In the genomic region with DNA sequence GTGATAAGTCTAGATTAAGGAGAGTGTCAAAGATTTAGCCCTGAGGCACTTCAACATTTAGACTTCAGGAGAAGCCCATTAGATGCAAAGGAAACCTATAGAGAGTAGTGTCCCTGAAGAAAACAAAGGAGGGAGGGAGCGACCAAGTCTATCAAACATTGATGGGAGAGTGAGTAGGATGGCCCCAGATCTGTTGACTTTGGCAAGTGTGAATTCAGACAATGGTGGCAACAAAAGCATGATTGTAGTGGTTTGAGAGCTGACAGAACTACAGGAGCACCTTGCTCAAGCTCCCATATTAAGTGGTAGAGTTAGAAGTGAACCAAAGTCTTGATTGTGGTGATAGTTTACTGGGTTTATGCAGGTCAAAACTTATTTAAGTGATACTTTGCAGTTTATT, we compare ENCODE assay signal across 8 cellular contexts. TPM values are rescaled to one million over a fixed set of nuclear protein-coding genes. Genes with fewer than 3 reads are reported as not detected.
A peak's percentile ranks its signal among the peaks of the same experiment; 100 is the strongest.
DNase-seq lines count a peak whose midpoint lies in the region; ATAC-seq, FAIRE-seq and TF ChIP-seq lines count a peak whose summit lies in the region.

No MANE protein-coding gene starts in this region.

- H3K36me3 ChIP-seq in HepG2 (replicated peaks in 1 of 2; ENCODE audit: control insufficient read depth in 1 of 2, insufficient read depth in 2 of 2, low read length in 2 of 2) (no peaks in the 10 kb centered on the region; a peak in 1 of 5 replicates), tibial artery (peaks cover 0 to 12% (median 0%) of the 10 kb centered on the region in 3 donors)

- in situ Hi-C loops in HepG2 (cut with HindIII; ENCODE audit: extremely low pct_ligation_motif_present, low pct_unique_long_range_greater_than_20kb) = no loop called here
- in situ Hi-C loops in G401 (cut with HindIII; ENCODE audit: low sequenced_read_pairs) = no loop called here

- peaks cover 69% of the 10 kb centered on the region for H3K4me1 Mint-ChIP-seq in activated T-cell treated with anti-CD3 and anti-CD28 coated beads, Interleukin-2, amount 50 U/mL, for 24 hours (ENCODE audit: low read depth)
- H3K4me1 Mint-ChIP-seq in activated naive CD8-positive, alpha-beta T cell treated with anti-CD3 and anti-CD28 coated beads for 36 hours = peaks cover 57% of the 10 kb centered on the region

- POLR2A ChIA-PET in HepG2 (lab: Yijun Ruan, JAX) = interaction anchor here (1.2 to 2.6 kb wide), 13 partner anchors 10 to 338 kb away, joined by 3 to 74 read pairs (median 5); a partner anchor contains a TSS

- no peak; a peak in 1 of 4 replicates for TF ChIP-seq POLR2A in HepG2 (IDR thresholded peaks at IDR 0.05; ENCODE audit: insufficient read depth in 1 of 2, low read depth in 2 of 2, low read length in 2 of 2)

- H3K4me3 ChIP-seq in HepG2 (replicated peaks in 1 of 3; ENCODE audit: insufficient read depth in 1 of 3, low read depth in 2 of 3, low read length in 3 of 3) (peak overlapping the region; percentile 67 to 88 (median 70)), tibial artery (peak overlapping the region; percentile 62 to 73)

- peaks cover 46% of the 10 kb centered on the region for H3K36me3 Mint-ChIP-seq in activated T-cell treated with anti-CD3 and anti-CD28 coated beads, Interleukin-2, amount 50 U/mL, for 24 hours (ENCODE audit: low read depth)
- H3K36me3 Mint-ChIP-seq in activated naive CD8-positive, alpha-beta T cell treated with anti-CD3 and anti-CD28 coated beads for 36 hours = peaks cover 21% of the 10 kb centered on the region

- no TSS peak for BruUV-seq in HepG2 (replicated peaks; lab: Mats Ljungman, UMichigan)

- TF ChIP-seq CTCF in HepG2 (CRISPR knock-in tag; IDR thresholded peaks at IDR 0.05) (no peak), tibial artery (IDR thresholded peaks at IDR 0.05) (no peak)

- no peak overlapping the region for H2AFZ ChIP-seq in HepG2 (ENCODE audit: low read length)

- peaks cover 40% of the 10 kb centered on the region for H3K79me2 ChIP-seq in HepG2 (ENCODE audit: insufficient read depth, low read length)

- H3K4me1 ChIP-seq in HepG2 (ENCODE audit: insufficient read depth, low read length) (peaks cover 58% of the 10 kb centered on the region), tibial artery (peaks cover 4 to 35% (median 27%) of the 10 kb centered on the region in 4 donors)

- peak overlapping the region; percentile 99 for H3K4me2 ChIP-seq in HepG2 (ENCODE audit: low read depth, low read length)

- H4K20me1 ChIP-seq in HepG2 (ENCODE audit: insufficient read depth, low read length) = peaks cover 23% of the 10 kb centered on the region

- intact Hi-C loops in HepG2 (cut with micrococcal nuclease; ENCODE audit: unreplicated experiment) = loop anchor here (1.0 kb wide), 2 partner anchors 13 to 103 kb away; a partner anchor contains a TSS
- intact Hi-C loops in tibial artery (cut with DNase I; ENCODE audit: low total_unique reads) = loop anchor here (1.0 kb wide), 1 partner anchor 12 kb away; no protein-coding TSS in a partner anchor

- ATAC-seq in HepG2 = peak; percentile 40
- ATAC-seq in HG03045 (IDR thresholded peaks at IDR 0.05; ENCODE audit: unreplicated experiment) = no peak

- TF ChIP-seq EP300 in HepG2 (IDR thresholded peaks at IDR 0.05; ENCODE audit: low read depth in 2 of 2, low read length in 2 of 2) (no peak), HepG2 (CRISPR knock-in tag; IDR thresholded peaks at IDR 0.05; ENCODE audit: borderline replicate concordance) (no peak)

- DNase-seq in activated T-cell treated with anti-CD3 and anti-CD28 coated beads, Interleukin-2, amount 50 U/mL, for 24 hours = no peak
- DNase-seq in activated T-cell treated with anti-CD3 and anti-CD28 coated beads, Interleukin-2, amount 50 U/mL, for 48 hours = no peak
- DNase-seq in activated naive CD8-positive, alpha-beta T cell treated with anti-CD3 and anti-CD28 coated beads for 36 hours = no peak
- DNase-seq in HepG2 (ENCODE audit: low spot score) = peak; percentile 72
- DNase-seq in tibial artery = no peak
- no peak for DNase-seq in G401 (ENCODE audit: low spot score)
- DNase-seq in mesenteric fat pad (ENCODE audit: low spot score) = no peak

- H3K27ac ChIP-seq in HepG2 (ENCODE audit: extremely low read length, insufficient read depth, low read length) (no peak overlapping the region), tibial artery (peak overlapping the region; percentile 83 to 87)

- H3K9me3 ChIP-seq in HepG2 (ENCODE audit: low read length) = no peaks in the 10 kb centered on the region
- no peaks in the 10 kb centered on the region for H3K9me3 ChIP-seq in tibial artery

- no peaks in the 10 kb centered on the region for H3K27me3 Mint-ChIP-seq in activated T-cell treated with anti-CD3 and anti-CD28 coated beads, Interleukin-2, amount 50 U/mL, for 24 hours
- peaks cover 5% of the 10 kb centered on the region for H3K27me3 Mint-ChIP-seq in activated naive CD8-positive, alpha-beta T cell treated with anti-CD3 and anti-CD28 coated beads for 36 hours

- no peaks in the 10 kb centered on the region for H3K9me3 Mint-ChIP-seq in activated T-cell treated with anti-CD3 and anti-CD28 coated beads, Interleukin-2, amount 50 U/mL, for 24 hours
- H3K9me3 Mint-ChIP-seq in activated naive CD8-positive, alpha-beta T cell treated with anti-CD3 and anti-CD28 coated beads for 36 hours = no peaks in the 10 kb centered on the region

- TF ChIP-seq RAD21 in HepG2 (CRISPR knock-in tag; IDR thresholded peaks at IDR 0.05) = no peak

- CTCF ChIA-PET in HepG2 (lab: Yijun Ruan, JAX; ENCODE audit: low intra/inter-chr PET ratio, low total read pairs) = no interaction called here

- 25% methylated on average over 1 of the region's 1 CpG for WGBS in HepG2 (ENCODE audit: low lambda C conversion rate)

- H3K27ac Mint-ChIP-seq in activated T-cell treated with anti-CD3 and anti-CD28 coated beads, Interleukin-2, amount 50 U/mL, for 24 hours = peak overlapping the region; percentile 99
- peak overlapping the region; percentile 99 for H3K27ac Mint-ChIP-seq in activated naive CD8-positive, alpha-beta T cell treated with anti-CD3 and anti-CD28 coated beads for 36 hours

- H3K27me3 ChIP-seq in HepG2 (ENCODE audit: control insufficient read depth in 1 of 2, insufficient read depth in 2 of 2, low read length in 2 of 2) (no peaks in the 10 kb centered on the region; a peak in 1 of 5 replicates), tibial artery (no peaks in the 10 kb centered on the region)

- H3K9ac ChIP-seq in HepG2 (ENCODE audit: insufficient read depth, low read depth, low read length) = peak overlapping the region; percentile 88

- no peak for FAIRE-seq in HepG2 (lab: Jason Lieb, UNC)

- H3K4me3 Mint-ChIP-seq in activated T-cell treated with anti-CD3 and anti-CD28 coated beads, Interleukin-2, amount 50 U/mL, for 24 hours = peak overlapping the region; percentile 97
- peak overlapping the region; percentile 99 for H3K4me3 Mint-ChIP-seq in activated naive CD8-positive, alpha-beta T cell treated with anti-CD3 and anti-CD28 coated beads for 36 hours

RNA-seq across cellular contexts. Expression of a gene that starts 1.0 kb away (rescaled TPM):
- total RNA-seq in activated naive CD8-positive, alpha-beta T cell treated with anti-CD3 and anti-CD28 coated beads for 36 hours = 100 to 1,000 TPM; 122 TPM
- 98.9 and 104 TPM in 2 replicates for total RNA-seq in HepG2 (2016; rRNA removed; fragmentation: Illumina TruSeq; extraction: Trizol)
- 8.1 and 8.9 TPM in 2 replicates for total RNA-seq in HepG2 (2016; cell fraction: cytosol; rRNA removed; fragmentation: Illumina TruSeq; extraction: Trizol; ENCODE audit: low read depth)
- 89.2 and 106 TPM in 2 replicates for total RNA-seq in HepG2 (2016; cell fraction: insoluble cytoplasmic fraction; rRNA removed; fragmentation: Illumina TruSeq; extraction: Trizol)
- 23.0 and 27.5 TPM in 2 replicates for total RNA-seq in HepG2 (2016; cell fraction: membrane; rRNA removed; fragmentation: Illumina TruSeq; extraction: Trizol)
- total RNA-seq in HepG2 (2016; cell fraction: nucleus; rRNA removed; fragmentation: Illumina TruSeq; extraction: Trizol) = 61.2 and 71.0 TPM in 2 replicates
- 25.4 and 33.7 TPM in 2 replicates for polyA plus RNA-seq in HepG2 (2011; rRNA removed)
- 35.0 and 35.5 TPM in 2 replicates for polyA plus RNA-seq in HepG2 (2011; cell fraction: cytosol; rRNA removed)
- 75.1 and 116 TPM in 2 replicates for polyA plus RNA-seq in HepG2 (2011; cell fraction: nucleus; rRNA removed)
- polyA plus RNA-seq in HepG2 (2012) = 50.5 and 61.2 TPM in 2 replicates
- polyA plus RNA-seq in HepG2 (2016; cell fraction: cytosol; fragmentation: Illumina TruSeq; extraction: Trizol; ENCODE audit: low read depth) = 5.5 and 7.0 TPM in 2 replicates
- polyA plus RNA-seq in HepG2 (2016; cell fraction: insoluble cytoplasmic fraction; fragmentation: Illumina TruSeq; extraction: Trizol; ENCODE audit: low read depth) = 87.5 and 108 TPM in 2 replicates
- polyA plus RNA-seq in HepG2 (2016; cell fraction: membrane; fragmentation: Illumina TruSeq; extraction: Trizol; ENCODE audit: low read depth) = 13.4 and 16.7 TPM in 2 replicates
- 107 and 118 TPM in 2 replicates for polyA plus RNA-seq in HepG2 (2016; cell fraction: nucleus; fragmentation: Illumina TruSeq; extraction: Trizol; ENCODE audit: insufficient read depth, low read depth)
- polyA minus RNA-seq in HepG2 (2011; rRNA and poly(A)+ RNA removed; ENCODE audit: low replicate concordance) = 69.0 and 79.0 TPM in 2 replicates
- polyA minus RNA-seq in HepG2 (2011; cell fraction: cytosol; rRNA and poly(A)+ RNA removed) = 37.8 and 41.4 TPM in 2 replicates
- 51.5 and 64.8 TPM in 2 replicates for polyA minus RNA-seq in HepG2 (2011; cell fraction: nucleus; rRNA and poly(A)+ RNA removed)
- total RNA-seq in G401 (2014; rRNA removed; shearing (Covaris generic)) = 41.9 and 83.7 TPM in 2 replicates
- 59.2 TPM for total RNA-seq in mesenteric fat pad

RNA-seq across cellular contexts. Expression of a gene that starts 13.2 kb away (rescaled TPM):
- 10 to 100 TPM; 32.7 to 34.4 TPM for total RNA-seq in activated naive CD8-positive, alpha-beta T cell treated with anti-CD3 and anti-CD28 coated beads for 36 hours
- total RNA-seq in HepG2 (2016; rRNA removed; fragmentation: Illumina TruSeq; extraction: Trizol) (13.9 and 14.6 TPM in 2 replicates), mesenteric fat pad (9.2 TPM)
- 6.5 and 6.6 TPM in 2 replicates for total RNA-seq in HepG2 (2016; cell fraction: cytosol; rRNA removed; fragmentation: Illumina TruSeq; extraction: Trizol; ENCODE audit: low read depth)
- 13.8 and 15.5 TPM in 2 replicates for total RNA-seq in HepG2 (2016; cell fraction: insoluble cytoplasmic fraction; rRNA removed; fragmentation: Illumina TruSeq; extraction: Trizol)
- total RNA-seq in HepG2 (2016; cell fraction: membrane; rRNA removed; fragmentation: Illumina TruSeq; extraction: Trizol) = 12.6 and 13.1 TPM in 2 replicates
- total RNA-seq in HepG2 (2016; cell fraction: nucleus; rRNA removed; fragmentation: Illumina TruSeq; extraction: Trizol) = 11.4 and 14.4 TPM in 2 replicates
- polyA plus RNA-seq in HepG2 (2011; rRNA removed) = 20.6 and 21.2 TPM in 2 replicates
- 14.8 and 17.1 TPM in 2 replicates for polyA plus RNA-seq in HepG2 (2011; cell fraction: cytosol; rRNA removed)
- 16.1 and 23.0 TPM in 2 replicates for polyA plus RNA-seq in HepG2 (2011; cell fraction: nucleus; rRNA removed)
- 12.5 and 15.6 TPM in 2 replicates for polyA plus RNA-seq in HepG2 (2012)
- polyA plus RNA-seq in HepG2 (2016; cell fraction: cytosol; fragmentation: Illumina TruSeq; extraction: Trizol; ENCODE audit: low read depth) = 5.9 and 6.1 TPM in 2 replicates
- 27.5 and 29.3 TPM in 2 replicates for polyA plus RNA-seq in HepG2 (2016; cell fraction: insoluble cytoplasmic fraction; fragmentation: Illumina TruSeq; extraction: Trizol; ENCODE audit: low read depth)
- polyA plus RNA-seq in HepG2 (2016; cell fraction: membrane; fragmentation: Illumina TruSeq; extraction: Trizol; ENCODE audit: low read depth) = 13.6 and 13.9 TPM in 2 replicates
- polyA plus RNA-seq in HepG2 (2016; cell fraction: nucleus; fragmentation: Illumina TruSeq; extraction: Trizol; ENCODE audit: insufficient read depth, low read depth) = 25.4 and 26.7 TPM in 2 replicates
- 34.9 and 73.8 TPM in 2 replicates for polyA minus RNA-seq in HepG2 (2011; rRNA and poly(A)+ RNA removed; ENCODE audit: low replicate concordance)
- polyA minus RNA-seq in HepG2 (2011; cell fraction: cytosol; rRNA and poly(A)+ RNA removed) = 4.9 and 5.8 TPM in 2 replicates
- polyA minus RNA-seq in HepG2 (2011; cell fraction: nucleus; rRNA and poly(A)+ RNA removed) = 20.6 and 27.1 TPM in 2 replicates
- total RNA-seq in G401 (2014; rRNA removed; shearing (Covaris generic)) = 3.4 and 5.9 TPM in 2 replicates

RNA-seq across cellular contexts. Expression of a gene that starts 14.0 kb away (rescaled TPM):
- 100 to 1,000 TPM; 123 to 126 TPM for total RNA-seq in activated naive CD8-positive, alpha-beta T cell treated with anti-CD3 and anti-CD28 coated beads for 36 hours
- 54.8 and 55.6 TPM in 2 replicates for total RNA-seq in HepG2 (2016; rRNA removed; fragmentation: Illumina TruSeq; extraction: Trizol)
- total RNA-seq in HepG2 (2016; cell fraction: cytosol; rRNA removed; fragmentation: Illumina TruSeq; extraction: Trizol; ENCODE audit: low read depth) = 11.5 and 14.7 TPM in 2 replicates
- 48.5 and 56.5 TPM in 2 replicates for total RNA-seq in HepG2 (2016; cell fraction: insoluble cytoplasmic fraction; rRNA removed; fragmentation: Illumina TruSeq; extraction: Trizol)
- total RNA-seq in HepG2 (2016; cell fraction: membrane; rRNA removed; fragmentation: Illumina TruSeq; extraction: Trizol) = 23.9 and 27.8 TPM in 2 replicates
- total RNA-seq in HepG2 (2016; cell fraction: nucleus; rRNA removed; fragmentation: Illumina TruSeq; extraction: Trizol) = 27.7 and 34.5 TPM in 2 replicates
- polyA plus RNA-seq in HepG2 (2011; rRNA removed) = 35.0 and 46.8 TPM in 2 replicates
- 25.1 and 32.1 TPM in 2 replicates for polyA plus RNA-seq in HepG2 (2011; cell fraction: cytosol; rRNA removed)
- polyA plus RNA-seq in HepG2 (2011; cell fraction: nucleus; rRNA removed) = 40.6 and 54.9 TPM in 2 replicates
- polyA plus RNA-seq in HepG2 (2012) = 45.3 and 50.3 TPM in 2 replicates
- 12.7 and 15.8 TPM in 2 replicates for polyA plus RNA-seq in HepG2 (2016; cell fraction: cytosol; fragmentation: Illumina TruSeq; extraction: Trizol; ENCODE audit: low read depth)
- polyA plus RNA-seq in HepG2 (2016; cell fraction: insoluble cytoplasmic fraction; fragmentation: Illumina TruSeq; extraction: Trizol; ENCODE audit: low read depth) = 53.9 and 60.5 TPM in 2 replicates
- polyA plus RNA-seq in HepG2 (2016; cell fraction: membrane; fragmentation: Illumina TruSeq; extraction: Trizol; ENCODE audit: low read depth) = 19.5 and 25.2 TPM in 2 replicates
- polyA plus RNA-seq in HepG2 (2016; cell fraction: nucleus; fragmentation: Illumina TruSeq; extraction: Trizol; ENCODE audit: insufficient read depth, low read depth) = 84.3 and 89.3 TPM in 2 replicates
- 34.2 and 47.6 TPM in 2 replicates for polyA minus RNA-seq in HepG2 (2011; rRNA and poly(A)+ RNA removed; ENCODE audit: low replicate concordance)
- 22.4 and 23.5 TPM in 2 replicates for polyA minus RNA-seq in HepG2 (2011; cell fraction: cytosol; rRNA and poly(A)+ RNA removed)
- 22.4 and 27.0 TPM in 2 replicates for polyA minus RNA-seq in HepG2 (2011; cell fraction: nucleus; rRNA and poly(A)+ RNA removed)
- 102 and 129 TPM in 2 replicates for total RNA-seq in G401 (2014; rRNA removed; shearing (Covaris generic))
- 65.8 TPM for total RNA-seq in mesenteric fat pad

RNA-seq across cellular contexts. Expression of a gene that starts 46.8 kb away (rescaled TPM):
- 10 to 100 TPM; 80.5 to 84.6 TPM for total RNA-seq in activated naive CD8-positive, alpha-beta T cell treated with anti-CD3 and anti-CD28 coated beads for 36 hours
- total RNA-seq in HepG2 (2016; rRNA removed; fragmentation: Illumina TruSeq; extraction: Trizol) (19.5 and 38.4 TPM in 2 replicates), mesenteric fat pad (49.1 TPM)
- 5.1 and 5.4 TPM in 2 replicates for total RNA-seq in HepG2 (2016; cell fraction: cytosol; rRNA removed; fragmentation: Illumina TruSeq; extraction: Trizol; ENCODE audit: low read depth)
- 13.2 and 42.6 TPM in 2 replicates for total RNA-seq in HepG2 (2016; cell fraction: insoluble cytoplasmic fraction; rRNA removed; fragmentation: Illumina TruSeq; extraction: Trizol)
- 19.2 and 21.3 TPM in 2 replicates for total RNA-seq in HepG2 (2016; cell fraction: membrane; rRNA removed; fragmentation: Illumina TruSeq; extraction: Trizol)
- 91.7 and 92.9 TPM in 2 replicates for total RNA-seq in HepG2 (2016; cell fraction: nucleus; rRNA removed; fragmentation: Illumina TruSeq; extraction: Trizol)
- 24.2 and 26.3 TPM in 2 replicates for polyA plus RNA-seq in HepG2 (2011; rRNA removed)
- 7.9 and 8.8 TPM in 2 replicates for polyA plus RNA-seq in HepG2 (2011; cell fraction: cytosol; rRNA removed)
- polyA plus RNA-seq in HepG2 (2011; cell fraction: nucleus; rRNA removed) = 65.0 and 73.1 TPM in 2 replicates
- polyA plus RNA-seq in HepG2 (2012) = 21.8 and 27.4 TPM in 2 replicates
- 1.3 and 1.7 TPM in 2 replicates for polyA plus RNA-seq in HepG2 (2016; cell fraction: cytosol; fragmentation: Illumina TruSeq; extraction: Trizol; ENCODE audit: low read depth)
- 13.5 and 21.2 TPM in 2 replicates for polyA plus RNA-seq in HepG2 (2016; cell fraction: insoluble cytoplasmic fraction; fragmentation: Illumina TruSeq; extraction: Trizol; ENCODE audit: low read depth)
- 3.0 and 3.3 TPM in 2 replicates for polyA plus RNA-seq in HepG2 (2016; cell fraction: membrane; fragmentation: Illumina TruSeq; extraction: Trizol; ENCODE audit: low read depth)
- polyA plus RNA-seq in HepG2 (2016; cell fraction: nucleus; fragmentation: Illumina TruSeq; extraction: Trizol; ENCODE audit: insufficient read depth, low read depth) = 51.3 and 58.2 TPM in 2 replicates
- 75.0 and 146 TPM in 2 replicates for polyA minus RNA-seq in HepG2 (2011; rRNA and poly(A)+ RNA removed; ENCODE audit: low replicate concordance)
- polyA minus RNA-seq in HepG2 (2011; cell fraction: cytosol; rRNA and poly(A)+ RNA removed) = 20.5 and 21.2 TPM in 2 replicates
- 501 and 572 TPM in 2 replicates for polyA minus RNA-seq in HepG2 (2011; cell fraction: nucleus; rRNA and poly(A)+ RNA removed)
- total RNA-seq in G401 (2014; rRNA removed; shearing (Covaris generic)) = 6.8 and 14.4 TPM in 2 replicates

RNA-seq across cellular contexts. Expression of a gene that starts 47.4 kb away (rescaled TPM):
- total RNA-seq in activated naive CD8-positive, alpha-beta T cell treated with anti-CD3 and anti-CD28 coated beads for 36 hours = 100 to 1,000 TPM; 113 to 116 TPM
- total RNA-seq in HepG2 (2016; rRNA removed; fragmentation: Illumina TruSeq; extraction: Trizol) = 125 and 143 TPM in 2 replicates
- total RNA-seq in HepG2 (2016; cell fraction: cytosol; rRNA removed; fragmentation: Illumina TruSeq; extraction: Trizol; ENCODE audit: low read depth) = 32.6 TPM in 2 replicates
- total RNA-seq in HepG2 (2016; cell fraction: insoluble cytoplasmic fraction; rRNA removed; fragmentation: Illumina TruSeq; extraction: Trizol) = 120 and 146 TPM in 2 replicates
- total RNA-seq in HepG2 (2016; cell fraction: membrane; rRNA removed; fragmentation: Illumina TruSeq; extraction: Trizol) = 53.3 and 56.2 TPM in 2 replicates
- total RNA-seq in HepG2 (2016; cell fraction: nucleus; rRNA removed; fragmentation: Illumina TruSeq; extraction: Trizol) = 38.3 and 39.9 TPM in 2 replicates
- 120 and 131 TPM in 2 replicates for polyA plus RNA-seq in HepG2 (2011; rRNA removed)
- polyA plus RNA-seq in HepG2 (2011; cell fraction: cytosol; rRNA removed) = 137 and 149 TPM in 2 replicates
- 25.6 and 35.8 TPM in 2 replicates for polyA plus RNA-seq in HepG2 (2011; cell fraction: nucleus; rRNA removed)
- 83.8 and 84.0 TPM in 2 replicates for polyA plus RNA-seq in HepG2 (2012)
- polyA plus RNA-seq in HepG2 (2016; cell fraction: cytosol; fragmentation: Illumina TruSeq; extraction: Trizol; ENCODE audit: low read depth) = 28.1 and 28.2 TPM in 2 replicates
- polyA plus RNA-seq in HepG2 (2016; cell fraction: insoluble cytoplasmic fraction; fragmentation: Illumina TruSeq; extraction: Trizol; ENCODE audit: low read depth) = 143 and 157 TPM in 2 replicates
- 41.0 and 43.8 TPM in 2 replicates for polyA plus RNA-seq in HepG2 (2016; cell fraction: membrane; fragmentation: Illumina TruSeq; extraction: Trizol; ENCODE audit: low read depth)
- polyA plus RNA-seq in HepG2 (2016; cell fraction: nucleus; fragmentation: Illumina TruSeq; extraction: Trizol; ENCODE audit: insufficient read depth, low read depth) = 60.4 and 64.4 TPM in 2 replicates
- 114 and 157 TPM in 2 replicates for polyA minus RNA-seq in HepG2 (2011; rRNA and poly(A)+ RNA removed; ENCODE audit: low replicate concordance)
- 64.3 and 74.7 TPM in 2 replicates for polyA minus RNA-seq in HepG2 (2011; cell fraction: cytosol; rRNA and poly(A)+ RNA removed)
- 20.7 and 27.8 TPM in 2 replicates for polyA minus RNA-seq in HepG2 (2011; cell fraction: nucleus; rRNA and poly(A)+ RNA removed)
- 38.3 and 47.5 TPM in 2 replicates for total RNA-seq in G401 (2014; rRNA removed; shearing (Covaris generic))
- 44.4 TPM for total RNA-seq in mesenteric fat pad
